In genomic region chr7:156440456-156440855, GRCh38 we compare ENCODE assay signal across 15 cellular contexts.
DNase-seq lines count a peak whose midpoint lies in the region; ATAC-seq, FAIRE-seq and TF ChIP-seq lines count a peak whose summit lies in the region.
"Had no signal": no experiment of that assay in that cellular context is flagged by ENCODE, and none has a peak within 500 bp of the region (broad histone marks: within the 10 kb centered on the region; RNA-seq: fewer than 3 reads in every experiment).

No MANE protein-coding gene starts in this region.

- TF ChIP-seq RAD21 in H1 (IDR thresholded peaks at IDR 0.05 in 1 of 2, conservative IDR thresholded peaks at IDR 0.05 in 1 of 2; ENCODE audit: low read depth in 2 of 2, low read length in 2 of 2): no peak

- WGBS in H1 (ENCODE audit: extremely low coverage in 1 of 2, insufficient coverage in 1 of 2, insufficient read length in 1 of 2, insufficient replicate concordance in 2 of 2, low coverage in 1 of 2, low lambda C conversion rate in 2 of 2, missing lambda C conversion rate in 1 of 2), 2 experiments: 91% methylated on average over 13 of the region's 13 CpGs; no CpG with 5 or more reads in 1 of the 2 experiments
- no CpG with 5 or more reads among the region's 13 CpGs for WGBS in neuronal stem cell (ENCODE audit: extremely low coverage in 2 of 2, insufficient read length in 2 of 2, insufficient replicate concordance in 1 of 2), 2 donors
- 86 to 93% (median 92%) methylated on average over 13 of the region's 13 CpGs for WGBS in spleen, 5 donors

- H3K27ac Mint-ChIP-seq in activated T-cell treated with anti-CD3 and anti-CD28 coated beads, Interleukin-2, amount 50 U/mL, for 24 hours: no peak overlapping the region
- H3K27ac Mint-ChIP-seq in stimulated activated naive CD8-positive, alpha-beta T cell treated with anti-CD3 and anti-CD28 coated beads, Interleukin-15, amount 100 ng/mL, for 72 hours: no peak overlapping the region
- H3K27ac Mint-ChIP-seq: CD8-positive, alpha-beta T cell had no signal

- no peak overlapping the region for H2BK20ac ChIP-seq in H1 (ENCODE audit: low read length)

- H3K9me3 Mint-ChIP-seq in activated T-cell treated with anti-CD3 and anti-CD28 coated beads, Interleukin-2, amount 50 U/mL, for 24 hours: no peaks in the 10 kb centered on the region
- no peaks in the 10 kb centered on the region for H3K9me3 Mint-ChIP-seq in stimulated activated naive CD8-positive, alpha-beta T cell treated with anti-CD3 and anti-CD28 coated beads, Interleukin-15, amount 100 ng/mL, for 72 hours
- H3K9me3 Mint-ChIP-seq: CD8-positive, alpha-beta T cell had no signal

- no peak overlapping the region for H2BK5ac ChIP-seq in H1 (ENCODE audit: low read depth, low read length)
- H2BK5ac ChIP-seq in neuronal stem cell (ENCODE audit: low read length): no peak overlapping the region

- no peak overlapping the region for H3K9ac ChIP-seq in H1 (replicated peaks in 1 of 4; ENCODE audit: extremely low read depth in 1 of 4, low read depth in 3 of 4, low read length in 3 of 4)
- no peak overlapping the region for H3K9ac ChIP-seq in neuronal stem cell (ENCODE audit: low read depth, low read length, poor library complexity)

- H3K4me3 ChIP-seq in H1 (ENCODE audit: extremely low read depth in 1 of 4, insufficient read depth in 2 of 4, low read depth in 3 of 4, low read length in 4 of 4) (no peak overlapping the region), neuronal stem cell (ENCODE audit: low read length in 2 of 2) (no peak overlapping the region), spleen (no peak overlapping the region)

- H3K27ac ChIP-seq in H1 (ENCODE audit: low read depth, low read length) (no peak overlapping the region), neuronal stem cell (replicated peaks; ENCODE audit: low read length) (no peak overlapping the region), spleen (no peak overlapping the region)

- H3K4me3 Mint-ChIP-seq in activated T-cell treated with anti-CD3 and anti-CD28 coated beads, Interleukin-2, amount 50 U/mL, for 24 hours: no peak overlapping the region
- no peak overlapping the region for H3K4me3 Mint-ChIP-seq in stimulated activated naive CD8-positive, alpha-beta T cell treated with anti-CD3 and anti-CD28 coated beads, Interleukin-15, amount 100 ng/mL, for 72 hours
- H3K4me3 Mint-ChIP-seq: CD8-positive, alpha-beta T cell had no signal

- H2AFZ ChIP-seq in H1 (ENCODE audit: low read length): no peak overlapping the region
- H2AFZ ChIP-seq in neuronal stem cell (ENCODE audit: low read length): no peak overlapping the region

- no peaks in the 10 kb centered on the region for H3K79me2 ChIP-seq in H1 (ENCODE audit: control insufficient read depth in 1 of 2, insufficient read depth in 2 of 2, low read length in 2 of 2)

- H3K27me3 Mint-ChIP-seq in activated T-cell treated with anti-CD3 and anti-CD28 coated beads, Interleukin-2, amount 50 U/mL, for 24 hours: peaks cover 1% of the 10 kb centered on the region
- H3K27me3 Mint-ChIP-seq in stimulated activated naive CD8-positive, alpha-beta T cell treated with anti-CD3 and anti-CD28 coated beads, Interleukin-15, amount 100 ng/mL, for 72 hours: peaks cover 22% of the 10 kb centered on the region

- H3K9me3 ChIP-seq in H1 (ENCODE audit: insufficient read depth in 2 of 2, low read depth in 1 of 2, low read length in 1 of 2) (no peaks in the 10 kb centered on the region), neuronal stem cell (replicated peaks in 1 of 2; ENCODE audit: control insufficient read depth in 2 of 2, insufficient read depth in 1 of 2, low read depth in 1 of 2, low read length in 2 of 2) (no peaks in the 10 kb centered on the region), spleen (no peaks in the 10 kb centered on the region)
- H3K9me3 ChIP-seq: Caco-2 had no signal

- POLR2A ChIA-PET in H1 (lab: Charles Lee; ENCODE audit: partially characterized antibody): no interaction called here

- TF ChIP-seq EP300 in H1 (IDR thresholded peaks at IDR 0.05; ENCODE audit: borderline replicate concordance in 1 of 2, low read depth in 2 of 2, low read length in 2 of 2): no peak

- FAIRE-seq in H1 (lab: Jason Lieb, UNC): no peak
- FAIRE-seq: G401.6, GM12892 had no signal

- H2BK12ac ChIP-seq in H1 (ENCODE audit: low read depth, low read length) (no peak overlapping the region), neuronal stem cell (ENCODE audit: low read length) (no peak overlapping the region)

- H4K5ac ChIP-seq in H1 (ENCODE audit: insufficient read length, low read depth, low read length): no peak overlapping the region

- TF ChIP-seq POLR2A in H1 (IDR thresholded peaks at IDR 0.05; ENCODE audit: control extremely low read depth in 1 of 2, low read depth in 2 of 2, low read length in 2 of 2): no peak
- TF ChIP-seq POLR2A in spleen (IDR thresholded peaks at IDR 0.05): no peak

- H3K18ac ChIP-seq in H1 (ENCODE audit: extremely low read depth, low read length) (no peak overlapping the region), neuronal stem cell (ENCODE audit: low read length) (peak overlapping the region; percentile 39)

- H2AK5ac ChIP-seq in H1 (ENCODE audit: low read depth, low read length) (no peak overlapping the region), neuronal stem cell (ENCODE audit: low read depth, low read length) (no peak overlapping the region)

- H3K4ac ChIP-seq in H1 (replicated peaks; ENCODE audit: insufficient read length, low read depth, low read length) (no peak overlapping the region), neuronal stem cell (ENCODE audit: low read length) (no peak overlapping the region)

- DNase-seq in H1 (ENCODE audit: low read depth in 1 of 2, low spot score in 2 of 2) (no peak), neuronal stem cell (ENCODE audit: low spot score) (no peak), spleen (peak; percentile 24)
- DNase-seq in activated T-cell treated with anti-CD3 and anti-CD28 coated beads, Interleukin-2, amount 50 U/mL, for 24 hours: no peak
- no peak for DNase-seq in stimulated activated naive CD8-positive, alpha-beta T cell treated with anti-CD3 and anti-CD28 coated beads, Interleukin-15, amount 100 ng/mL, for 72 hours
- DNase-seq: C1 segment of cervical spinal cord, Caco-2, DND-41, GOT3, H7, HCEC 1CT had no signal

- H2BK120ac ChIP-seq in H1 (replicated peaks; ENCODE audit: low read depth, low read length) (no peak overlapping the region), neuronal stem cell (ENCODE audit: low read depth, low read length) (no peak overlapping the region)

- H3K27me3 ChIP-seq in H1 (replicated peaks in 1 of 4; ENCODE audit: control insufficient read depth in 3 of 4, extremely low read depth in 1 of 4, insufficient read depth in 3 of 4, low read length in 3 of 4) (no peaks in the 10 kb centered on the region), neuronal stem cell (ENCODE audit: control insufficient read depth in 3 of 3, insufficient read depth in 3 of 3, low read depth in 1 of 3, low read length in 3 of 3) (peaks cover 0 to 26% (median 0%) of the 10 kb centered on the region in 3 experiments), spleen (replicated peaks in 1 of 7) (peaks cover 0 to 4% (median 0%) of the 10 kb centered on the region in 7 donors)

- no peak overlapping the region for H3K23ac ChIP-seq in H1 (ENCODE audit: insufficient read length)
- peak overlapping the region; percentile 1 for H3K23ac ChIP-seq in neuronal stem cell (ENCODE audit: low read depth, low read length, poor library complexity)

- TF ChIP-seq CTCF in H1 (IDR thresholded peaks at IDR 0.05; ENCODE audit: control extremely low read depth in 1 of 3, insufficient read depth in 1 of 3, low read depth in 1 of 3, low read length in 3 of 3) (no peak), spleen (IDR thresholded peaks at IDR 0.05 in 8 of 11, conservative IDR thresholded peaks at IDR 0.05 in 3 of 11) (no peak)

- H3K36me3 ChIP-seq in H1 (ENCODE audit: control insufficient read depth in 2 of 4, insufficient read depth in 4 of 4, low read length in 3 of 4): no peaks in the 10 kb centered on the region
- H3K36me3 ChIP-seq in neuronal stem cell (replicated peaks in 1 of 2; ENCODE audit: control insufficient read depth in 2 of 2, insufficient read depth in 2 of 2, low read length in 2 of 2): no peaks in the 10 kb centered on the region
- H3K36me3 ChIP-seq in spleen: no peaks in the 10 kb centered on the region

- H4K20me1 ChIP-seq in H1 (replicated peaks in 1 of 2; ENCODE audit: control insufficient read depth in 1 of 2, insufficient read depth in 2 of 2, low read length in 2 of 2): no peaks in the 10 kb centered on the region

- H4K91ac ChIP-seq in H1 (replicated peaks; ENCODE audit: insufficient read length, low read length) (no peak overlapping the region), neuronal stem cell (ENCODE audit: low read depth, low read length, poor library complexity) (no peak overlapping the region)

- no peaks in the 10 kb centered on the region for H3K36me3 Mint-ChIP-seq in activated T-cell treated with anti-CD3 and anti-CD28 coated beads, Interleukin-2, amount 50 U/mL, for 24 hours (ENCODE audit: low read depth)
- H3K36me3 Mint-ChIP-seq: CD8-positive, alpha-beta T cell had no signal

- no peak overlapping the region for H3K14ac ChIP-seq in H1 (ENCODE audit: insufficient read length)
- H3K14ac ChIP-seq in neuronal stem cell (ENCODE audit: low read length): no peak overlapping the region

- no peak overlapping the region for H3K56ac ChIP-seq in H1 (replicated peaks; ENCODE audit: insufficient read length, low read depth, low read length)

- ATAC-seq in HG02884 (IDR thresholded peaks at IDR 0.05; ENCODE audit: unreplicated experiment): no peak
- ATAC-seq in stimulated activated naive CD8-positive, alpha-beta T cell treated with anti-CD3 and anti-CD28 coated beads, Interleukin-15, amount 100 ng/mL, for 72 hours: no peak
- ATAC-seq: CD8-positive, alpha-beta T cell had no signal

- H3K4me2 ChIP-seq in H1 (ENCODE audit: insufficient read depth in 1 of 2, low read depth in 2 of 2, low read length in 2 of 2): no peak overlapping the region
- H3K4me2 ChIP-seq in neuronal stem cell (ENCODE audit: insufficient read depth, low read length, poor library complexity, severe bottlenecking): no peak overlapping the region

- H4K8ac ChIP-seq in H1 (ENCODE audit: extremely low read depth, insufficient read depth, low read length): peak overlapping the region; percentile 53; the same call in 1 of the 2 replicates
- H4K8ac ChIP-seq in neuronal stem cell (ENCODE audit: low read depth, low read length): no peak overlapping the region

- intact Hi-C loops in spleen (cut with DNase I; ENCODE audit: low total_unique reads): no loop called here

- H3K4me1 ChIP-seq in H1 (replicated peaks in 1 of 4; ENCODE audit: control insufficient read depth in 3 of 4, insufficient read depth in 4 of 4, low read length in 3 of 4): peaks cover 0 to 4% (median under 1%) of the 10 kb centered on the region in 4 experiments; a peak in 1 of 7 replicates
- no peaks in the 10 kb centered on the region for H3K4me1 ChIP-seq in neuronal stem cell (ENCODE audit: control insufficient read depth in 2 of 2, insufficient read depth in 1 of 2, low read depth in 1 of 2, low read length in 2 of 2)
- H3K4me1 ChIP-seq in spleen: no peaks in the 10 kb centered on the region
- H3K4me1 ChIP-seq: Caco-2 had no signal

- H3K4me1 Mint-ChIP-seq in activated T-cell treated with anti-CD3 and anti-CD28 coated beads, Interleukin-2, amount 50 U/mL, for 24 hours (ENCODE audit: low read depth): no peaks in the 10 kb centered on the region
- no peaks in the 10 kb centered on the region for H3K4me1 Mint-ChIP-seq in stimulated activated naive CD8-positive, alpha-beta T cell treated with anti-CD3 and anti-CD28 coated beads, Interleukin-15, amount 100 ng/mL, for 72 hours

- no peaks in the 10 kb centered on the region for H3K79me1 ChIP-seq in H1 (ENCODE audit: low read depth, low read length)
- H3K79me1 ChIP-seq in neuronal stem cell (ENCODE audit: low read depth, low read length): no peaks in the 10 kb centered on the region

- H2BK15ac ChIP-seq in H1 (ENCODE audit: low read length): no peak overlapping the region
- H2BK15ac ChIP-seq in neuronal stem cell (ENCODE audit: low read length): no peak overlapping the region

- CTCF ChIA-PET in H1 (lab: Charles Lee; ENCODE audit: partially characterized antibody): no interaction called here

- H3K23me2 ChIP-seq in H1 (ENCODE audit: low read depth, low read length): no peaks in the 10 kb centered on the region
